Comparison of ENCODE assay signal across 1 cellular context in the genomic region with DNA sequence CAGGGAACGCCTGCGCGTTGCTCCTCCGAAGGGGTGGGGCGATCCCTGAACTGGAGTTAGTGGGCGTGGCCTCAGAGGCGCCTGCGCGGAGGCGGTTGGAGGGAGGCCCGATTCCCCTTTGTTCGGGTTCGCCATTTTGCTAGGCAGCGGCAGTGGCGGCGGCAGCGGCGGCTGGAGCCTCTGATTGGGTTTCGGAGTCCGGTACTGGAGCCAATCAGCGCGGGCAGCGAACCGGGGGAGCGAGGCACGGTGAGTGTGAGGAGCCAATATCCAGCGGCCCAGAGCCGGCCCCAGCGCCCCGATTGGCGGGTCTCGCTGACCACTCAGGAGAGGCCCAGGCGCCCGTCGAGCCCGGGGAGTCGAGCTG.
TF ChIP-seq lines count a peak whose summit lies in the region.

A gene (plus strand): TSS at position 139 of the 367 bp plus-strand sequence. CDS start 6,116 bp downstream, outside the sequence.

TF ChIP-seq in HepG2, 621 proteins besides CTCF, POLR2A, EP300 and RAD21 (continued from another document and continues in another):
- TF ChIP-seq, protein P1, sequence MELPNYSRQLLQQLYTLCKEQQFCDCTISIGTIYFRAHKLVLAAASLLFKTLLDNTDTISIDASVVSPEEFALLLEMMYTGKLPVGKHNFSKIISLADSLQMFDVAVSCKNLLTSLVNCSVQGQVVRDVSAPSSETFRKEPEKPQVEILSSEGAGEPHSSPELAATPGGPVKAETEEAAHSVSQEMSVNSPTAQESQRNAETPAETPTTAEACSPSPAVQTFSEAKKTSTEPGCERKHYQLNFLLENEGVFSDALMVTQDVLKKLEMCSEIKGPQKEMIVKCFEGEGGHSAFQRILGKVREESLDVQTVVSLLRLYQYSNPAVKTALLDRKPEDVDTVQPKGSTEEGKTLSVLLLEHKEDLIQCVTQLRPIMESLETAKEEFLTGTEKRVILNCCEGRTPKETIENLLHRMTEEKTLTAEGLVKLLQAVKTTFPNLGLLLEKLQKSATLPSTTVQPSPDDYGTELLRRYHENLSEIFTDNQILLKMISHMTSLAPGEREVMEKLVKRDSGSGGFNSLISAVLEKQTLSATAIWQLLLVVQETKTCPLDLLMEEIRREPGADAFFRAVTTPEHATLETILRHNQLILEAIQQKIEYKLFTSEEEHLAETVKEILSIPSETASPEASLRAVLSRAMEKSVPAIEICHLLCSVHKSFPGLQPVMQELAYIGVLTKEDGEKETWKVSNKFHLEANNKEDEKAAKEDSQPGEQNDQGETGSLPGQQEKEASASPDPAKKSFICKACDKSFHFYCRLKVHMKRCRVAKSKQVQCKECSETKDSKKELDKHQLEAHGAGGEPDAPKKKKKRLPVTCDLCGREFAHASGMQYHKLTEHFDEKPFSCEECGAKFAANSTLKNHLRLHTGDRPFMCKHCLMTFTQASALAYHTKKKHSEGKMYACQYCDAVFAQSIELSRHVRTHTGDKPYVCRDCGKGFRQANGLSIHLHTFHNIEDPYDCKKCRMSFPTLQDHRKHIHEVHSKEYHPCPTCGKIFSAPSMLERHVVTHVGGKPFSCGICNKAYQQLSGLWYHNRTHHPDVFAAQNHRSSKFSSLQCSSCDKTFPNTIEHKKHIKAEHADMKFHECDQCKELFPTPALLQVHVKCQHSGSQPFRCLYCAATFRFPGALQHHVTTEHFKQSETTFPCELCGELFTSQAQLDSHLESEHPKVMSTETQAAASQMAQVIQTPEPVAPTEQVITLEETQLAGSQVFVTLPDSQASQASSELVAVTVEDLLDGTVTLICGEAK (IDR thresholded peaks at IDR 0.05): no peak
- TF ChIP-seq, protein P1 (CRISPR knock-in tag; IDR thresholded peaks at IDR 0.05): no peak
- TF ChIP-seq, protein P2, sequence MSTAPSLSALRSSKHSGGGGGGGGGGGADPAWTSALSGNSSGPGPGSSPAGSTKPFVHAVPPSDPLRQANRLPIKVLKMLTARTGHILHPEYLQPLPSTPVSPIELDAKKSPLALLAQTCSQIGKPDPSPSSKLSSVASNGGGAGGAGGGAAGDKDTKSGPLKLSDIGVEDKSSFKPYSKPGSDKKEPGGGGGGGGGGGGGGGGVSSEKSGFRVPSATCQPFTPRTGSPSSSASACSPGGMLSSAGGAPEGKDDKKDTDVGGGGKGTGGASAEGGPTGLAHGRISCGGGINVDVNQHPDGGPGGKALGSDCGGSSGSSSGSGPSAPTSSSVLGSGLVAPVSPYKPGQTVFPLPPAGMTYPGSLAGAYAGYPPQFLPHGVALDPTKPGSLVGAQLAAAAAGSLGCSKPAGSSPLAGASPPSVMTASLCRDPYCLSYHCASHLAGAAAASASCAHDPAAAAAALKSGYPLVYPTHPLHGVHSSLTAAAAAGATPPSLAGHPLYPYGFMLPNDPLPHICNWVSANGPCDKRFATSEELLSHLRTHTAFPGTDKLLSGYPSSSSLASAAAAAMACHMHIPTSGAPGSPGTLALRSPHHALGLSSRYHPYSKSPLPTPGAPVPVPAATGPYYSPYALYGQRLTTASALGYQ (CRISPR knock-in tag; IDR thresholded peaks at IDR 0.05): no peak
- TF ChIP-seq, protein P3, sequence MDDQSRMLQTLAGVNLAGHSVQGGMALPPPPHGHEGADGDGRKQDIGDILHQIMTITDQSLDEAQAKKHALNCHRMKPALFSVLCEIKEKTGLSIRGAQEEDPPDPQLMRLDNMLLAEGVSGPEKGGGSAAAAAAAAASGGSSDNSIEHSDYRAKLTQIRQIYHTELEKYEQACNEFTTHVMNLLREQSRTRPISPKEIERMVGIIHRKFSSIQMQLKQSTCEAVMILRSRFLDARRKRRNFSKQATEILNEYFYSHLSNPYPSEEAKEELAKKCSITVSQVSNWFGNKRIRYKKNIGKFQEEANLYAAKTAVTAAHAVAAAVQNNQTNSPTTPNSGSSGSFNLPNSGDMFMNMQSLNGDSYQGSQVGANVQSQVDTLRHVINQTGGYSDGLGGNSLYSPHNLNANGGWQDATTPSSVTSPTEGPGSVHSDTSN (CRISPR knock-in tag; IDR thresholded peaks at IDR 0.05; ENCODE audit: borderline replicate concordance): no peak
- TF ChIP-seq CBX1 (IDR thresholded peaks at IDR 0.05; ENCODE audit: low read depth) (peak; percentile 24), POLR2AphosphoS5 (IDR thresholded peaks at IDR 0.05; ENCODE audit: low read depth, low read length) (peak; percentile 58), MATR3 (CRISPR knock-in tag; IDR thresholded peaks at IDR 0.05) (no peak), CCDC6 (CRISPR knock-in tag; IDR thresholded peaks at IDR 0.05) (no peak; the same call in 1 of the 2 replicates), ZNF335 (CRISPR knock-in tag; IDR thresholded peaks at IDR 0.05) (no peak), ZNF747 (CRISPR knock-in tag; IDR thresholded peaks at IDR 0.05; ENCODE audit: borderline replicate concordance) (peak; percentile 3; the same call in 1 of the 2 replicates), TBL1XR1 (IDR thresholded peaks at IDR 0.05; ENCODE audit: borderline replicate concordance, low read length, partially characterized antibody) (no peak), NAIF1 (CRISPR knock-in tag; IDR thresholded peaks at IDR 0.05; ENCODE audit: borderline replicate concordance) (0 out of 2 replicates have a peak, but pooled peaks have one; percentile 58), SP4 (CRISPR knock-in tag; IDR thresholded peaks at IDR 0.05) (peak; percentile 95), GABPB1 (CRISPR knock-in tag; IDR thresholded peaks at IDR 0.05) (no peak), TAF1 (CRISPR knock-in tag; IDR thresholded peaks at IDR 0.05) (peak; percentile 56; the same call in 1 of the 2 replicates), GABPA (IDR thresholded peaks at IDR 0.05; ENCODE audit: low read depth, low read length) (no peak), GABPA (CRISPR knock-in tag; IDR thresholded peaks at IDR 0.05; ENCODE audit: low read depth) (no peak), ZSCAN29 (CRISPR knock-in tag; conservative IDR thresholded peaks at IDR 0.05) (0 out of 2 replicates have a peak, but pooled peaks have one; percentile 20), ZFP36 (IDR thresholded peaks at IDR 0.05; ENCODE audit: borderline replicate concordance, low read depth, low read length, partially characterized antibody) (no peak), ZNF788 (CRISPR knock-in tag; IDR thresholded peaks at IDR 0.05; ENCODE audit: borderline replicate concordance) (no peak), ZNF296 (CRISPR knock-in tag; conservative IDR thresholded peaks at IDR 0.05) (no peak), ZNF274 (CRISPR knock-in tag; IDR thresholded peaks at IDR 0.05) (no peak), ZEB1 (IDR thresholded peaks at IDR 0.05; ENCODE audit: insufficient replicate concordance, low read depth) (no peak), NFYB (CRISPR knock-in tag; IDR thresholded peaks at IDR 0.05) (peak; percentile 93), NR2F1 (CRISPR knock-in tag; IDR thresholded peaks at IDR 0.05) (no peak)
- TF ChIP-seq, protein P4, sequence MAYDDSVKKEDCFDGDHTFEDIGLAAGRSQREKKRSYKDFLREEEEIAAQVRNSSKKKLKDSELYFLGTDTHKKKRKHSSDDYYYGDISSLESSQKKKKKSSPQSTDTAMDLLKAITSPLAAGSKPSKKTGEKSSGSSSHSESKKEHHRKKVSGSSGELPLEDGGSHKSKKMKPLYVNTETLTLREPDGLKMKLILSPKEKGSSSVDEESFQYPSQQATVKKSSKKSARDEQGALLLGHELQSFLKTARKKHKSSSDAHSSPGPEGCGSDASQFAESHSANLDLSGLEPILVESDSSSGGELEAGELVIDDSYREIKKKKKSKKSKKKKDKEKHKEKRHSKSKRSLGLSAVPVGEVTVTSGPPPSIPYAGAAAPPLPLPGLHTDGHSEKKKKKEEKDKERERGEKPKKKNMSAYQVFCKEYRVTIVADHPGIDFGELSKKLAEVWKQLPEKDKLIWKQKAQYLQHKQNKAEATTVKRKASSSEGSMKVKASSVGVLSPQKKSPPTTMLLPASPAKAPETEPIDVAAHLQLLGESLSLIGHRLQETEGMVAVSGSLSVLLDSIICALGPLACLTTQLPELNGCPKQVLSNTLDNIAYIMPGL (CRISPR knock-in tag; IDR thresholded peaks at IDR 0.05; ENCODE audit: borderline replicate concordance in 1 of 2, low read depth in 1 of 2): no peak
- TF ChIP-seq, protein P5, sequence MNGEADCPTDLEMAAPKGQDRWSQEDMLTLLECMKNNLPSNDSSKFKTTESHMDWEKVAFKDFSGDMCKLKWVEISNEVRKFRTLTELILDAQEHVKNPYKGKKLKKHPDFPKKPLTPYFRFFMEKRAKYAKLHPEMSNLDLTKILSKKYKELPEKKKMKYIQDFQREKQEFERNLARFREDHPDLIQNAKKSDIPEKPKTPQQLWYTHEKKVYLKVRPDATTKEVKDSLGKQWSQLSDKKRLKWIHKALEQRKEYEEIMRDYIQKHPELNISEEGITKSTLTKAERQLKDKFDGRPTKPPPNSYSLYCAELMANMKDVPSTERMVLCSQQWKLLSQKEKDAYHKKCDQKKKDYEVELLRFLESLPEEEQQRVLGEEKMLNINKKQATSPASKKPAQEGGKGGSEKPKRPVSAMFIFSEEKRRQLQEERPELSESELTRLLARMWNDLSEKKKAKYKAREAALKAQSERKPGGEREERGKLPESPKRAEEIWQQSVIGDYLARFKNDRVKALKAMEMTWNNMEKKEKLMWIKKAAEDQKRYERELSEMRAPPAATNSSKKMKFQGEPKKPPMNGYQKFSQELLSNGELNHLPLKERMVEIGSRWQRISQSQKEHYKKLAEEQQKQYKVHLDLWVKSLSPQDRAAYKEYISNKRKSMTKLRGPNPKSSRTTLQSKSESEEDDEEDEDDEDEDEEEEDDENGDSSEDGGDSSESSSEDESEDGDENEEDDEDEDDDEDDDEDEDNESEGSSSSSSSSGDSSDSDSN (CRISPR knock-in tag; IDR thresholded peaks at IDR 0.05): no peak; the same call in 1 of the 2 replicates
- TF ChIP-seq, protein P6, sequence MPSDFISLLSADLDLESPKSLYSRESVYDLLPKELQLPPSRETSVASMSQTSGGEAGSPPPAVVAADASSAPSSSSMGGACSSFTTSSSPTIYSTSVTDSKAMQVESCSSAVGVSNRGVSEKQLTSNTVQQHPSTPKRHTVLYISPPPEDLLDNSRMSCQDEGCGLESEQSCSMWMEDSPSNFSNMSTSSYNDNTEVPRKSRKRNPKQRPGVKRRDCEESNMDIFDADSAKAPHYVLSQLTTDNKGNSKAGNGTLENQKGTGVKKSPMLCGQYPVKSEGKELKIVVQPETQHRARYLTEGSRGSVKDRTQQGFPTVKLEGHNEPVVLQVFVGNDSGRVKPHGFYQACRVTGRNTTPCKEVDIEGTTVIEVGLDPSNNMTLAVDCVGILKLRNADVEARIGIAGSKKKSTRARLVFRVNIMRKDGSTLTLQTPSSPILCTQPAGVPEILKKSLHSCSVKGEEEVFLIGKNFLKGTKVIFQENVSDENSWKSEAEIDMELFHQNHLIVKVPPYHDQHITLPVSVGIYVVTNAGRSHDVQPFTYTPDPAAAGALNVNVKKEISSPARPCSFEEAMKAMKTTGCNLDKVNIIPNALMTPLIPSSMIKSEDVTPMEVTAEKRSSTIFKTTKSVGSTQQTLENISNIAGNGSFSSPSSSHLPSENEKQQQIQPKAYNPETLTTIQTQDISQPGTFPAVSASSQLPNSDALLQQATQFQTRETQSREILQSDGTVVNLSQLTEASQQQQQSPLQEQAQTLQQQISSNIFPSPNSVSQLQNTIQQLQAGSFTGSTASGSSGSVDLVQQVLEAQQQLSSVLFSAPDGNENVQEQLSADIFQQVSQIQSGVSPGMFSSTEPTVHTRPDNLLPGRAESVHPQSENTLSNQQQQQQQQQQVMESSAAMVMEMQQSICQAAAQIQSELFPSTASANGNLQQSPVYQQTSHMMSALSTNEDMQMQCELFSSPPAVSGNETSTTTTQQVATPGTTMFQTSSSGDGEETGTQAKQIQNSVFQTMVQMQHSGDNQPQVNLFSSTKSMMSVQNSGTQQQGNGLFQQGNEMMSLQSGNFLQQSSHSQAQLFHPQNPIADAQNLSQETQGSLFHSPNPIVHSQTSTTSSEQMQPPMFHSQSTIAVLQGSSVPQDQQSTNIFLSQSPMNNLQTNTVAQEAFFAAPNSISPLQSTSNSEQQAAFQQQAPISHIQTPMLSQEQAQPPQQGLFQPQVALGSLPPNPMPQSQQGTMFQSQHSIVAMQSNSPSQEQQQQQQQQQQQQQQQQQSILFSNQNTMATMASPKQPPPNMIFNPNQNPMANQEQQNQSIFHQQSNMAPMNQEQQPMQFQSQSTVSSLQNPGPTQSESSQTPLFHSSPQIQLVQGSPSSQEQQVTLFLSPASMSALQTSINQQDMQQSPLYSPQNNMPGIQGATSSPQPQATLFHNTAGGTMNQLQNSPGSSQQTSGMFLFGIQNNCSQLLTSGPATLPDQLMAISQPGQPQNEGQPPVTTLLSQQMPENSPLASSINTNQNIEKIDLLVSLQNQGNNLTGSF (CRISPR knock-in tag; IDR thresholded peaks at IDR 0.05): no peak
- TF ChIP-seq, protein P7, sequence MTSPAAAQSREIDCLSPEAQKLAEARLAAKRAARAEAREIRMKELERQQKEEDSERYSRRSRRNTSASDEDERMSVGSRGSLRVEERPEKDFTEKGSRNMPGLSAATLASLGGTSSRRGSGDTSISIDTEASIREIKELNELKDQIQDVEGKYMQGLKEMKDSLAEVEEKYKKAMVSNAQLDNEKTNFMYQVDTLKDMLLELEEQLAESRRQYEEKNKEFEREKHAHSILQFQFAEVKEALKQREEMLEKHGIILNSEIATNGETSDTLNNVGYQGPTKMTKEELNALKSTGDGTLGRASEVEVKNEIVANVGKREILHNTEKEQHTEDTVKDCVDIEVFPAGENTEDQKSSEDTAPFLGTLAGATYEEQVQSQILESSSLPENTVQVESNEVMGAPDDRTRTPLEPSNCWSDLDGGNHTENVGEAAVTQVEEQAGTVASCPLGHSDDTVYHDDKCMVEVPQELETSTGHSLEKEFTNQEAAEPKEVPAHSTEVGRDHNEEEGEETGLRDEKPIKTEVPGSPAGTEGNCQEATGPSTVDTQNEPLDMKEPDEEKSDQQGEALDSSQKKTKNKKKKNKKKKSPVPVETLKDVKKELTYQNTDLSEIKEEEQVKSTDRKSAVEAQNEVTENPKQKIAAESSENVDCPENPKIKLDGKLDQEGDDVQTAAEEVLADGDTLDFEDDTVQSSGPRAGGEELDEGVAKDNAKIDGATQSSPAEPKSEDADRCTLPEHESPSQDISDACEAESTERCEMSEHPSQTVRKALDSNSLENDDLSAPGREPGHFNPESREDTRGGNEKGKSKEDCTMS (CRISPR knock-in tag; conservative IDR thresholded peaks at IDR 0.05): no peak
